1 cellular context compared by ENCODE assay signal in the genomic region with DNA sequence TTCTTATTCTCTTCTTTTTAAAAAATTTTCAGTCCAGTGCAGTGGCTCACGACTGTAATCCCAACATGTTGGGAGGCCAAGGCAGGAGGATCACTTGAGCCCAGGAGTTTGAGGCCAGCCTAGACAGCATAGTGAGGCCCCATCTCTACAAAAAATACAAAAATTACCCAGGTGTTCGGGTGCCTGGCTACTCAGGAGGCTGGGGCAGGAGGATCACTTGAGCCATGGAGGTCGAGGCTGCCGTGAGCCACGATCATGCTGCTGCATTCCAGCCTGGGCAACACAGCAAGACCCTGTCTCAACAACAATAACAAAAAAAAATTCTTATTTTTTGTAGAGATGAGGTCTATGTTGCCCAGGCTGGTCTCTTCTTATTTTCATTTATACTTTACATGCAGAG.
A peak's percentile ranks its signal among the peaks of the same experiment; 100 is the strongest.
TF ChIP-seq lines count a peak whose summit lies in the region.

No MANE protein-coding gene starts in this region.

TF ChIP-seq in K562, 482 proteins besides CTCF, POLR2A, EP300 and RAD21:
- TF ChIP-seq ZNF121 (CRISPR knock-in tag; conservative IDR thresholded peaks at IDR 0.05) = peak; percentile 70
- TF ChIP-seq NCOA2 (IDR thresholded peaks at IDR 0.05; ENCODE audit: partially characterized antibody in 2 of 2) = no peak
